1 cellular context compared by ENCODE assay signal in the genomic region with DNA sequence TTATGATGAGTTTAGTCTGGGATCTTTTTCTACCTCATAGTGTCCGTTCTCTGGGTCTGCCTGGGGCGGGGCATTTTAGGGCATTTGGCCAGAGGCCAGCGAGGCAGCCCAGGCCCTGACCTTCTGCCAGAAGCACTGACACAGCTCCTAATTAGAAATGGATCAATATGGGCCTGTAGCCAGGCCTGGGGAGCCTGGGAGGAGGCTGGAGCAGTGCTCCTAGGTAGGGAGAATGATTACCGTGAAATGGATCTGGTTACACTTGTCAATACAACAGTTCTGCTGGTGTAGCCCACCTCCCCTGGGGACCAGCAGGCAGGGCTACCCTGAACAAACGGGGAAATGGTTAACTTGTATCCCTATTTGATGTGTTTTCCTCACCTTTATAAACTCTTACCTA.
TF ChIP-seq lines count a peak whose summit lies in the region.

No MANE protein-coding gene starts in this region.

TF ChIP-seq in HepG2, 621 proteins besides CTCF, POLR2A, EP300 and RAD21 (continued from another document):
- TF ChIP-seq ZNF737 (CRISPR knock-in tag; IDR thresholded peaks at IDR 0.05; ENCODE audit: borderline replicate concordance), result no peak
- no peak for TF ChIP-seq CSRNP2 (CRISPR knock-in tag; conservative IDR thresholded peaks at IDR 0.05; ENCODE audit: low read depth)
- TF ChIP-seq ZNF546 (CRISPR knock-in tag; conservative IDR thresholded peaks at IDR 0.05), result no peak
- TF ChIP-seq ADNP (CRISPR knock-in tag; IDR thresholded peaks at IDR 0.05), result no peak
- TF ChIP-seq PHF21A (CRISPR knock-in tag; IDR thresholded peaks at IDR 0.05), result peak; percentile 40; the same call in 1 of the 2 replicates
- peak; percentile 32; the same call in 1 of the 2 replicates for TF ChIP-seq GATAD2A (CRISPR knock-in tag; IDR thresholded peaks at IDR 0.05)
- TF ChIP-seq ZSCAN5A (CRISPR knock-in tag; IDR thresholded peaks at IDR 0.05; ENCODE audit: borderline replicate concordance), result no peak
- no peak for TF ChIP-seq ETV5 (CRISPR knock-in tag; IDR thresholded peaks at IDR 0.05; ENCODE audit: borderline replicate concordance)
- TF ChIP-seq, protein P1, sequence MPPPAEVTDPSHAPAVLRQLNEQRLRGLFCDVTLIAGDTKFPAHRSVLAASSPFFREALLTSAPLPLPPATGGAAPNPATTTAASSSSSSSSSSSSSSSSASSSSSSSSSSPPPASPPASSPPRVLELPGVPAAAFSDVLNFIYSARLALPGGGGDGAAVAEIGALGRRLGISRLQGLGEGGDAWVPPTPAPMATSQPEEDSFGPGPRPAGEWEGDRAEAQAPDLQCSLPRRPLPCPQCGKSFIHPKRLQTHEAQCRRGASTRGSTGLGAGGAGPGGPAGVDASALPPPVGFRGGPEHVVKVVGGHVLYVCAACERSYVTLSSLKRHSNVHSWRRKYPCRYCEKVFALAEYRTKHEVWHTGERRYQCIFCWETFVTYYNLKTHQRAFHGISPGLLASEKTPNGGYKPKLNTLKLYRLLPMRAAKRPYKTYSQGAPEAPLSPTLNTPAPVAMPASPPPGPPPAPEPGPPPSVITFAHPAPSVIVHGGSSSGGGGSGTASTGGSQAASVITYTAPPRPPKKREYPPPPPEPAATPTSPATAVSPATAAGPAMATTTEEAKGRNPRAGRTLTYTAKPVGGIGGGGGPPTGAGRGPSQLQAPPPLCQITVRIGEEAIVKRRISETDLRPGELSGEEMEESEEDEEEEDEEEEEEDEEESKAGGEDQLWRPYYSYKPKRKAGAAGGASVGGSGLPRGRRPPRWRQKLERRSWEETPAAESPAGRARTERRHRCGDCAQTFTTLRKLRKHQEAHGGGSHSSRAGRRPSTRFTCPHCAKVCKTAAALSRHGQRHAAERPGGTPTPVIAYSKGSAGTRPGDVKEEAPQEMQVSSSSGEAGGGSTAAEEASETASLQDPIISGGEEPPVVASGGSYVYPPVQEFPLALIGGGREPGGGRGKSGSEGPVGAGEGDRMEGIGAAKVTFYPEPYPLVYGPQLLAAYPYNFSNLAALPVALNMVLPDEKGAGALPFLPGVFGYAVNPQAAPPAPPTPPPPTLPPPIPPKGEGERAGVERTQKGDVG (CRISPR knock-in tag; IDR thresholded peaks at IDR 0.05; ENCODE audit: borderline replicate concordance), result no peak
- TF ChIP-seq, protein P2, sequence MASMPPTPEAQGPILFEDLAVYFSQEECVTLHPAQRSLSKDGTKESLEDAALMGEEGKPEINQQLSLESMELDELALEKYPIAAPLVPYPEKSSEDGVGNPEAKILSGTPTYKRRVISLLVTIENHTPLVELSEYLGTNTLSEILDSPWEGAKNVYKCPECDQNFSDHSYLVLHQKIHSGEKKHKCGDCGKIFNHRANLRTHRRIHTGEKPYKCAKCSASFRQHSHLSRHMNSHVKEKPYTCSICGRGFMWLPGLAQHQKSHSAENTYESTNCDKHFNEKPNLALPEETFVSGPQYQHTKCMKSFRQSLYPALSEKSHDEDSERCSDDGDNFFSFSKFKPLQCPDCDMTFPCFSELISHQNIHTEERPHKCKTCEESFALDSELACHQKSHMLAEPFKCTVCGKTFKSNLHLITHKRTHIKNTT (CRISPR knock-in tag; IDR thresholded peaks at IDR 0.05), result no peak
- no peak for TF ChIP-seq GLI4 (CRISPR knock-in tag; IDR thresholded peaks at IDR 0.05; ENCODE audit: borderline replicate concordance)
- no peak for TF ChIP-seq XRCC5 (optimal IDR thresholded peaks at IDR 0.05; ENCODE audit: low read length)
